12 cellular contexts compared by ENCODE assay signal in genomic region chr18:69161383-69162028, GRCh38.
A peak's percentile ranks its signal among the peaks of the same experiment; 100 is the strongest.
DNase-seq lines count a peak whose midpoint lies in the region; ATAC-seq, FAIRE-seq and TF ChIP-seq lines count a peak whose summit lies in the region.
"Had no signal": no experiment of that assay in that cellular context is flagged by ENCODE, and none has a peak within 500 bp of the region (broad histone marks: within the 10 kb centered on the region; RNA-seq: fewer than 3 reads in every experiment).

No MANE protein-coding gene starts in this region.

- no peaks in the 10 kb centered on the region for H3K36me3 Mint-ChIP-seq in activated CD4-positive, alpha-beta T cell treated with anti-CD3 and anti-CD28 coated beads, Interleukin-2, amount 10 ng/mL, durations not matched to agents 7 days and 5 days (ENCODE audit: low read depth)
- H3K36me3 Mint-ChIP-seq: natural killer cell treated with Interleukin-12 subunit alpha and Interleukin-12 subunit beta and Interleukin-15 and Interleukin-18, amount 100 ng/mL, for 72 hours had no signal

- H3K27me3 Mint-ChIP-seq in activated CD4-positive, alpha-beta T cell treated with anti-CD3 and anti-CD28 coated beads, Interleukin-2, amount 10 ng/mL, durations not matched to agents 7 days and 5 days, result no peaks in the 10 kb centered on the region
- H3K27me3 Mint-ChIP-seq: natural killer cell treated with Interleukin-12 subunit alpha and Interleukin-12 subunit beta and Interleukin-15 and Interleukin-18, amount 100 ng/mL, for 72 hours had no signal

- H3K4me1 ChIP-seq in cardiac muscle cell (ENCODE audit: low read depth), result peaks cover 11% of the 10 kb centered on the region
- no peaks in the 10 kb centered on the region for H3K4me1 ChIP-seq in small intestine (ENCODE audit: control insufficient read depth in 2 of 2, insufficient read depth in 1 of 2, low read depth in 1 of 2, low read length in 1 of 2)
- H3K4me1 ChIP-seq: testis had no signal

- no peak overlapping the region for H3K4me3 ChIP-seq in cardiac muscle cell
- H3K4me3 ChIP-seq in small intestine (ENCODE audit: low read depth in 1 of 2, low read length in 2 of 2), result no peak overlapping the region
- H3K4me3 ChIP-seq: testis had no signal

- POLR2A ChIA-PET in activated CD4-positive, alpha-beta T cell treated with anti-CD3 and anti-CD28 coated beads, Interleukin-2, amount 10 ng/mL, durations not matched to agents 7 days and 5 days (lab: Charles Lee), result no interaction called here

- ATAC-seq in SK-N-SH treated with all-trans-retinoic acid at 6 μM for 48 hours, result peak; percentile 80
- ATAC-seq: natural killer cell treated with Interleukin-12 subunit alpha and Interleukin-12 subunit beta and Interleukin-15 and Interleukin-18, amount 100 ng/mL, for 72 hours had no signal

- TF ChIP-seq CTCF in cardiac muscle cell (IDR thresholded peaks at IDR 0.05; ENCODE audit: low read depth, low read length), result no peak

- WGBS in small intestine, 3 donors, result 46 to 54% (median 48%) methylated on average over 9 of the region's 9 CpGs

- H3K9me3 Mint-ChIP-seq in activated CD4-positive, alpha-beta T cell treated with anti-CD3 and anti-CD28 coated beads, Interleukin-2, amount 10 ng/mL, durations not matched to agents 7 days and 5 days, result no peaks in the 10 kb centered on the region
- H3K9me3 Mint-ChIP-seq: natural killer cell treated with Interleukin-12 subunit alpha and Interleukin-12 subunit beta and Interleukin-15 and Interleukin-18, amount 100 ng/mL, for 72 hours had no signal

- no peak overlapping the region for H3K4me3 Mint-ChIP-seq in activated CD4-positive, alpha-beta T cell treated with anti-CD3 and anti-CD28 coated beads, Interleukin-2, amount 10 ng/mL, durations not matched to agents 7 days and 5 days
- H3K4me3 Mint-ChIP-seq: natural killer cell treated with Interleukin-12 subunit alpha and Interleukin-12 subunit beta and Interleukin-15 and Interleukin-18, amount 100 ng/mL, for 72 hours had no signal

- DNase-seq in GM04503 (ENCODE audit: low read depth), result peak; percentile 49
- peak; percentile 12 to 28 for DNase-seq in cardiac muscle cell (ENCODE audit: low read depth in 1 of 2, low spot score in 1 of 2)
- DNase-seq in occipital lobe (lab: John Stamatoyannopoulos, UW), result peak; percentile 1
- no peak for DNase-seq in activated gamma-delta T cell (lab: John Stamatoyannopoulos, UW)
- no peak for DNase-seq in NCI-H510A (lab: John Stamatoyannopoulos, UW)
- no peak for DNase-seq in activated CD4-positive, alpha-beta T cell treated with anti-CD3 and anti-CD28 coated beads, Interleukin-2, amount 10 ng/mL, durations not matched to agents 7 days and 5 days
- DNase-seq in small intestine, result no peak
- DNase-seq: activated gamma-delta T cell treated with Interleukin-2 at 50 U/mL for 16 hours, GOT3, testis had no signal

- no peaks in the 10 kb centered on the region for H3K4me1 Mint-ChIP-seq in activated CD4-positive, alpha-beta T cell treated with anti-CD3 and anti-CD28 coated beads, Interleukin-2, amount 10 ng/mL, durations not matched to agents 7 days and 5 days

- CTCF ChIA-PET in activated CD4-positive, alpha-beta T cell treated with anti-CD3 and anti-CD28 coated beads, Interleukin-2, amount 10 ng/mL, durations not matched to agents 7 days and 5 days (lab: Charles Lee), result no interaction called here

- H3K27ac Mint-ChIP-seq in activated CD4-positive, alpha-beta T cell treated with anti-CD3 and anti-CD28 coated beads, Interleukin-2, amount 10 ng/mL, durations not matched to agents 7 days and 5 days, result no peak overlapping the region
- H3K27ac Mint-ChIP-seq: natural killer cell treated with Interleukin-12 subunit alpha and Interleukin-12 subunit beta and Interleukin-15 and Interleukin-18, amount 100 ng/mL, for 72 hours had no signal

- H3K27me3 ChIP-seq in cardiac muscle cell, result no peaks in the 10 kb centered on the region
- H3K27me3 ChIP-seq in small intestine (ENCODE audit: control insufficient read depth in 2 of 2, insufficient read depth in 2 of 2, low read length in 2 of 2), result no peaks in the 10 kb centered on the region
- H3K27me3 ChIP-seq: testis had no signal

- H3K36me3 ChIP-seq in cardiac muscle cell, result no peaks in the 10 kb centered on the region
- no peaks in the 10 kb centered on the region for H3K36me3 ChIP-seq in small intestine (ENCODE audit: control insufficient read depth in 2 of 2, insufficient read depth in 2 of 2, low read length in 2 of 2)

- peaks cover 3% of the 10 kb centered on the region for H3K9me3 ChIP-seq in cardiac muscle cell (ENCODE audit: low read depth)
- H3K9me3 ChIP-seq in small intestine (ENCODE audit: control insufficient read depth, low read depth), result no peaks in the 10 kb centered on the region
- H3K9me3 ChIP-seq: testis had no signal

- H3K27ac ChIP-seq in cardiac muscle cell (peak overlapping the region; percentile 22), small intestine (ENCODE audit: low read depth in 1 of 2, low read length in 1 of 2) (no peak overlapping the region)

- no peak for FAIRE-seq in small intestine (lab: Jason Lieb, UNC)

TF ChIP-seq in SK-N-SH treated with all-trans-retinoic acid at 6 μM for 48 hours, 23 proteins besides CTCF, POLR2A, EP300 and RAD21:
- TF ChIP-seq TSHZ2 (CRISPR knock-in tag; IDR thresholded peaks at IDR 0.05) (no peak), ISL1 (CRISPR knock-in tag; IDR thresholded peaks at IDR 0.05) (no peak), ZC3H10 (CRISPR knock-in tag; IDR thresholded peaks at IDR 0.05) (no peak), BACH2 (CRISPR knock-in tag; IDR thresholded peaks at IDR 0.05; ENCODE audit: borderline replicate concordance) (no peak), CSDC2 (CRISPR knock-in tag; IDR thresholded peaks at IDR 0.05) (no peak), CSRNP3 (CRISPR knock-in tag; IDR thresholded peaks at IDR 0.05) (no peak), TCF4 (CRISPR knock-in tag; IDR thresholded peaks at IDR 0.05; ENCODE audit: borderline replicate concordance) (no peak)

Comparison
In these comparisons a context has a peak if more than half of its experiments do, and no peak if none do; other contexts are left out.
1. DNase-seq: peak in GM04503 (single experiment), cardiac muscle cell (2 of 2) and occipital lobe (single experiment); none in activated gamma-delta T cell (single experiment), NCI-H510A (single experiment), activated CD4-positive, alpha-beta T cell treated with anti-CD3 and anti-CD28 coated beads, Interleukin-2, amount 10 ng/mL, durations not matched to agents 7 days and 5 days (single experiment) and small intestine (single experiment).